11 cellular contexts compared by ENCODE assay signal in the genomic region with DNA sequence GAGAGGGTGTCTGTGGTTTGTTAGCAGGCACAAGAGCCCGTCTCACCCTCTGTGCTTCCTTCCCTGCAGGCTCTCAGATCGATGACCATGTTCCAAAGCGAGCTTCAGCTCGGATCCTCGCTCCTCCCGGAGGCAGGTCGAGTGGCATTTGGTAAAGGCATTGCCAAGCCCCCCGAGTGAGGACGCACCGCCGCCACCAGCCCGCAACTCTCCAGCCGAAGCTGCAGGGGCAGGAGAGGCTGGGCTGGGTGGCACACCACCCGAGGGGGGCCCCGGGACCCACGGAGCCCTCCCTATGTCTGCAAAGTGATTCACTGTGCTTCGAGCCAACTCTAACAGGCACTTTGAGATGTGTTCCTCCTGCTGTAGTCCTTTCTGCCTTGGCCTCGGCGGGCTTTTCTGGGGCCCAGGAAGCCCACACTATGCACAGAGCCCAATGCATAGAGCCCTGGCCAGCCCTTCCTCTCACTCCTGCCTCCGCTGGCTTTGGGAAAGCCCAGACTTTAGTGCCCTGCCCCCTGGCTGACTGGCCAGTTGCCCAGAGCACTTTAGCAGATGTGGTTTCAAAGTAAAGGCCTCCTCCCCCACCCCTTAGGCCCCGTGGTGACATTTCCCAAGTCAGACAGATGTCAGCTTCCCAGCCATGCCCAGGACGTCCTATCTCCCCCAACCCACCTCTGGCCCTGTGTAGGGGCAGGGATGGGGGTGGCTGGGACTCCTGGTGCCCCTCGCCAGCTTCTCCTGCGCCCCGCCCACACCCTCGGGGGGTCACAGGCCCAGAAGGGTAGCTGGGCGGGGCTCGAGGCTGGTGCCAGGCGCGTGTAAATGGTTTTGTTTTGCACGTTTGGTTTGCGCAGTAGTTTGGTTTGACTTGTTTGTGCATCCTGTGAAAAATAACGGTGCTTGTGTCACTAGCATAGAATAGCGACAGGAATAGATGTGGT. TPM values are rescaled to one million over a fixed set of nuclear protein-coding genes. Genes with fewer than 3 reads are reported as not detected.
A peak's percentile ranks its signal among the peaks of the same experiment; 100 is the strongest.
DNase-seq lines count a peak whose midpoint lies in the region; TF ChIP-seq lines count a peak whose summit lies in the region.
"Had no signal": no experiment of that assay in that cellular context is flagged by ENCODE, and none has a peak within 500 bp of the region (broad histone marks: within the 10 kb centered on the region; RNA-seq: fewer than 3 reads in every experiment).

No MANE protein-coding gene starts in this region.

- H3K4me1 ChIP-seq in HEK293 (ENCODE audit: control insufficient read depth, insufficient read depth, low read length): no peaks in the 10 kb centered on the region
- peaks cover 5% of the 10 kb centered on the region; the same call in 1 of the 2 replicates for H3K4me1 ChIP-seq in SJCRH30
- H3K4me1 ChIP-seq in HAP-1: no peaks in the 10 kb centered on the region

- H3K27ac Mint-ChIP-seq in activated CD4-positive, alpha-beta T cell treated with anti-CD3 and anti-CD28 coated beads, Interleukin-2, amount 10 ng/mL, durations not matched to agents 7 days and 5 days: no peak overlapping the region
- H3K27ac Mint-ChIP-seq: HFFc6; nephron; T-helper 1 cell treated with Interleukin-12 subunit alpha and Interleukin-12 subunit beta and Interleukin-4 antibody, amounts not matched to agents 30 μg/mL and 1 μg/mL, for 36 hours had no signal

- DNase-seq in SJCRH30: peak; percentile 72 to 77
- DNase-seq in cardiac septum (ENCODE audit: low spot score): peak; percentile 85
- DNase-seq in substantia nigra (lab: John Stamatoyannopoulos, UW): peak in 8 of 49 donors; percentile 10 to 46 (median 26)
- DNase-seq in HAP-1 (ENCODE audit: low spot score in 2 of 2): no peak
- no peak for DNase-seq in NCI-H2227 (lab: John Stamatoyannopoulos, UW; ENCODE audit: unreplicated experiment)
- no peak for DNase-seq in activated CD4-positive, alpha-beta T cell treated with anti-CD3 and anti-CD28 coated beads, Interleukin-2, amount 10 ng/mL, durations not matched to agents 7 days and 5 days
- DNase-seq: activated naive CD4-positive, alpha-beta T cell treated with anti-CD3 and anti-CD28 coated beads, Interleukin-2, amount 50 U/mL, for 16 hours; HFFc6 had no signal

- H3K27me3 Mint-ChIP-seq in activated CD4-positive, alpha-beta T cell treated with anti-CD3 and anti-CD28 coated beads, Interleukin-2, amount 10 ng/mL, durations not matched to agents 7 days and 5 days: peaks cover 5% of the 10 kb centered on the region

- in situ Hi-C loops in HAP-1 (cut with MboI; ENCODE audit: low sequenced_read_pairs): no loop called here

- no peaks in the 10 kb centered on the region for H3K36me3 Mint-ChIP-seq in activated CD4-positive, alpha-beta T cell treated with anti-CD3 and anti-CD28 coated beads, Interleukin-2, amount 10 ng/mL, durations not matched to agents 7 days and 5 days (ENCODE audit: low read depth)

- no peaks in the 10 kb centered on the region for H3K9me3 ChIP-seq in HEK293 (ENCODE audit: control insufficient read depth, insufficient read depth, low read depth, low read length)
- H3K9me3 ChIP-seq in SJCRH30 (replicated peaks): no peaks in the 10 kb centered on the region
- H3K9me3 ChIP-seq in HAP-1: no peaks in the 10 kb centered on the region

- H3K27me3 ChIP-seq in SJCRH30 (peaks cover 15% of the 10 kb centered on the region), HAP-1 (ENCODE audit: low read depth) (no peaks in the 10 kb centered on the region)

- POLR2A ChIA-PET in HEK293 (lab: Yijun Ruan, JAX): interaction anchor here (0.6 kb wide), 1 partner anchor 148 kb away, joined by 4 read pairs; no protein-coding TSS in a partner anchor
- POLR2A ChIA-PET in activated CD4-positive, alpha-beta T cell treated with anti-CD3 and anti-CD28 coated beads, Interleukin-2, amount 10 ng/mL, durations not matched to agents 7 days and 5 days (lab: Charles Lee): no interaction called here

- intact Hi-C loops in cardiac septum (cut with DNase I): no loop called here

- H3K4me3 ChIP-seq in HEK293 (ENCODE audit: low read depth, low read length) (no peak overlapping the region), SJCRH30 (no peak overlapping the region), HAP-1 (no peak overlapping the region)

- H3K36me3 ChIP-seq in HEK293 (ENCODE audit: control insufficient read depth in 2 of 2, insufficient read depth in 1 of 2, low read length in 2 of 2) (peaks cover 0 to 62% of the 10 kb centered on the region in 2 experiments; a peak in 1 of 3 replicates), SJCRH30 (no peaks in the 10 kb centered on the region), HAP-1 (replicated peaks) (peaks cover 45% of the 10 kb centered on the region)

- CTCF ChIA-PET in HEK293 (lab: Yijun Ruan, JAX): no interaction called here
- CTCF ChIA-PET in activated CD4-positive, alpha-beta T cell treated with anti-CD3 and anti-CD28 coated beads, Interleukin-2, amount 10 ng/mL, durations not matched to agents 7 days and 5 days (lab: Charles Lee): interaction anchor here (0.6 kb wide), 1 partner anchor 222 kb away, joined by 4 read pairs; no protein-coding TSS in a partner anchor

- H3K4me3 Mint-ChIP-seq in activated CD4-positive, alpha-beta T cell treated with anti-CD3 and anti-CD28 coated beads, Interleukin-2, amount 10 ng/mL, durations not matched to agents 7 days and 5 days: no peak overlapping the region
- H3K4me3 Mint-ChIP-seq: HFFc6; nephron; T-helper 1 cell treated with Interleukin-12 subunit alpha and Interleukin-12 subunit beta and Interleukin-4 antibody, amounts not matched to agents 30 μg/mL and 1 μg/mL, for 36 hours had no signal

- no peaks in the 10 kb centered on the region for H3K9me3 Mint-ChIP-seq in activated CD4-positive, alpha-beta T cell treated with anti-CD3 and anti-CD28 coated beads, Interleukin-2, amount 10 ng/mL, durations not matched to agents 7 days and 5 days
- H3K9me3 Mint-ChIP-seq: HFFc6; nephron; T-helper 1 cell treated with Interleukin-12 subunit alpha and Interleukin-12 subunit beta and Interleukin-4 antibody, amounts not matched to agents 30 μg/mL and 1 μg/mL, for 36 hours had no signal

- no peak overlapping the region for H3K27ac ChIP-seq in HEK293 (ENCODE audit: extremely low read depth, low read depth, low read length)
- H3K27ac ChIP-seq in SJCRH30: no peak overlapping the region
- H3K27ac ChIP-seq in substantia nigra (ENCODE audit: low read depth, low read length, poor library complexity, severe bottlenecking): peak overlapping the region; percentile 63

- no peak for TF ChIP-seq CTCF in HEK293 (tag by site-specific recombination; IDR thresholded peaks at IDR 0.05)

- no peaks in the 10 kb centered on the region for H3K4me1 Mint-ChIP-seq in activated CD4-positive, alpha-beta T cell treated with anti-CD3 and anti-CD28 coated beads, Interleukin-2, amount 10 ng/mL, durations not matched to agents 7 days and 5 days
- H3K4me1 Mint-ChIP-seq: nephron had no signal

TF ChIP-seq in HEK293, 187 proteins besides CTCF, POLR2A, EP300 and RAD21:
- TF ChIP-seq, protein P1, sequence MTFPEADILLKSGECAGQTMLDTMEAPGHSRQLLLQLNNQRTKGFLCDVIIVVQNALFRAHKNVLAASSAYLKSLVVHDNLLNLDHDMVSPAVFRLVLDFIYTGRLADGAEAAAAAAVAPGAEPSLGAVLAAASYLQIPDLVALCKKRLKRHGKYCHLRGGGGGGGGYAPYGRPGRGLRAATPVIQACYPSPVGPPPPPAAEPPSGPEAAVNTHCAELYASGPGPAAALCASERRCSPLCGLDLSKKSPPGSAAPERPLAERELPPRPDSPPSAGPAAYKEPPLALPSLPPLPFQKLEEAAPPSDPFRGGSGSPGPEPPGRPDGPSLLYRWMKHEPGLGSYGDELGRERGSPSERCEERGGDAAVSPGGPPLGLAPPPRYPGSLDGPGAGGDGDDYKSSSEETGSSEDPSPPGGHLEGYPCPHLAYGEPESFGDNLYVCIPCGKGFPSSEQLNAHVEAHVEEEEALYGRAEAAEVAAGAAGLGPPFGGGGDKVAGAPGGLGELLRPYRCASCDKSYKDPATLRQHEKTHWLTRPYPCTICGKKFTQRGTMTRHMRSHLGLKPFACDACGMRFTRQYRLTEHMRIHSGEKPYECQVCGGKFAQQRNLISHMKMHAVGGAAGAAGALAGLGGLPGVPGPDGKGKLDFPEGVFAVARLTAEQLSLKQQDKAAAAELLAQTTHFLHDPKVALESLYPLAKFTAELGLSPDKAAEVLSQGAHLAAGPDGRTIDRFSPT (tag by site-specific recombination; IDR thresholded peaks at IDR 0.05): no peak
- TF ChIP-seq MYNN (tag by site-specific recombination; IDR thresholded peaks at IDR 0.05; ENCODE audit: borderline replicate concordance) (peak; percentile 94), GLIS1 (tag by site-specific recombination; IDR thresholded peaks at IDR 0.05) (0 out of 2 replicates have a peak, but pooled peaks have one; percentile 18)

RNA-seq across cellular contexts. Expression of a gene that starts 23.3 kb away (rescaled TPM):
- total RNA-seq in SJCRH30 (2014; rRNA removed; shearing (Covaris generic)): 0.51 and 0.57 TPM in 2 replicates
- total RNA-seq in cardiac septum: 43.1 TPM
- total RNA-seq in activated CD4-positive, alpha-beta T cell treated with anti-CD3 and anti-CD28 coated beads, Interleukin-2, amount 10 ng/mL, durations not matched to agents 7 days and 5 days: 1 to 10 TPM in 1 of 2 experiments, under 1 TPM in 1; 1.00 to 1.3 TPM

Comparison
In these comparisons a context has a peak if more than half of its experiments do, and no peak if none do; other contexts are left out.
1. DNase-seq: peak in SJCRH30 (2 of 2) and cardiac septum (single experiment); none in HAP-1 (0 of 2), NCI-H2227 (single experiment) and activated CD4-positive, alpha-beta T cell treated with anti-CD3 and anti-CD28 coated beads, Interleukin-2, amount 10 ng/mL, durations not matched to agents 7 days and 5 days (single experiment).
2. RNA of a gene that starts 23.3 kb away (total RNA-seq): 43.1 TPM in cardiac septum (single experiment); 1.00 to 1.3 TPM in activated CD4-positive, alpha-beta T cell treated with anti-CD3 and anti-CD28 coated beads, Interleukin-2, amount 10 ng/mL, durations not matched to agents 7 days and 5 days and 0.51 to 0.57 TPM in SJCRH30; every median in the first group is over 10 times any median in the second.